28 cellular contexts compared by ENCODE assay signal in the genomic region with DNA sequence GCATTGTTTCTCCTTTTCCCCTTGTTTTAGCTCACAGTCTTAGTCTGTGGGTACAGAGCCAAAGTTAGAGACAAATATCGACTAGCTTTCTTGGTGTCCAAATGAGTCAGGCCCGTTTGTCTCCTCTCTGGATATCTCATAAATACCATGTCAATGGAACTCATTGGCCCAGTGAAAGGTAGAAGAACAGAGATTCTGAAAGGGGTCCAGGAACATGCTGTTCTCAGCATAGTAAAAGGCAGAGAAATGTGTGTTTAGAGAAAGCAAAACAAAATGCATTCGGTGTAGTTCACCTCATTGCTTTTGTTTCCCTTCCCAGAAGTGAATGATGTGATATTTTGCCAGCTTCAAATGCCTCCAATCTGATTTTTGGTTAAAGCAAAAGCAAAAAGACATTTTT.
"Had no signal": no experiment of that assay in that cellular context is flagged by ENCODE, and none has a peak within 500 bp of the region (broad histone marks: within the 10 kb centered on the region; RNA-seq: fewer than 3 reads in every experiment).

No MANE protein-coding gene starts in this region.

- ATAC-seq: activated CD4-positive, alpha-beta T cell treated with anti-CD3 and anti-CD28 coated beads for 36 hours; activated T-cell treated with anti-CD3 and anti-CD28 coated beads, Interleukin-2, amount 50 U/mL, for 4 hours; effector memory CD8-positive, alpha-beta T cell; esophagus mucosa; left lobe of liver; pancreas; right lobe of liver; stimulated activated naive CD8-positive, alpha-beta T cell treated with anti-CD3 and anti-CD28 coated beads, Interleukin-15, Interleukin-2, amounts not matched to agents 100 U/mL and 50 U/mL, for 24 hours had no signal

- H3K27ac ChIP-seq: adrenal gland, colonic mucosa, dorsolateral prefrontal cortex, hepatocyte, neutrophil, pancreas, right lobe of liver had no signal

- H3K27ac Mint-ChIP-seq: activated B cell treated with CpG ODN at 0.5 μM for 24 hours; activated CD4-positive, alpha-beta T cell treated with anti-CD3 and anti-CD28 coated beads for 36 hours; activated naive CD8-positive, alpha-beta T cell; activated T-helper 2 cell treated with anti-CD3 and anti-CD28 coated beads, Interferon-gamma antibody, Interleukin-2, Interleukin-4, amounts not matched to agents 10 μg/mL and 5 μg/mL and 100 μg/mL, durations not matched to agents 14 hours and 24 hours and 36 hours; effector memory CD8-positive, alpha-beta T cell; immature natural killer cell; mesothelial cell of epicardium; T-helper 1 cell treated with Interleukin-12 subunit alpha and Interleukin-12 subunit beta and Interleukin-4 antibody, amounts not matched to agents 30 μg/mL and 1 μg/mL, for 36 hours had no signal

- H3K4me3 Mint-ChIP-seq: activated B cell treated with CpG ODN at 0.5 μM for 24 hours; activated CD4-positive, alpha-beta T cell treated with anti-CD3 and anti-CD28 coated beads for 36 hours; activated naive CD8-positive, alpha-beta T cell; activated T-cell treated with anti-CD3 and anti-CD28 coated beads, Interleukin-2, amount 50 U/mL, for 4 hours; effector memory CD8-positive, alpha-beta T cell; immature natural killer cell; mesothelial cell of epicardium; nephron; T-helper 1 cell treated with Interleukin-12 subunit alpha and Interleukin-12 subunit beta and Interleukin-4 antibody, amounts not matched to agents 30 μg/mL and 1 μg/mL, for 36 hours had no signal

- H3K4me1 Mint-ChIP-seq: activated B cell treated with CpG ODN at 0.5 μM for 24 hours; activated CD4-positive, alpha-beta T cell treated with anti-CD3 and anti-CD28 coated beads for 36 hours; immature natural killer cell; mesothelial cell of epicardium; nephron had no signal

- H3K79me2 ChIP-seq: hepatocyte had no signal

- H3K4me2 ChIP-seq: hepatocyte had no signal

- H3K36me3 ChIP-seq: adrenal gland, ascending aorta, colonic mucosa, neutrophil, pancreas, right lobe of liver, tibial artery had no signal

- DNase-seq: activated B cell treated with CpG ODN at 0.5 μM for 24 hours; activated CD4-positive, alpha-beta T cell treated with anti-CD3 and anti-CD28 coated beads for 36 hours; activated CD4-positive, alpha-beta T cell treated with anti-CD3 and anti-CD28 coated beads, Interleukin-2, amount 50 U/mL, for 4 hours; activated CD8-positive, alpha-beta memory T cell treated with anti-CD3 and anti-CD28 coated beads for 24 hours; activated CD8-positive, alpha-beta memory T cell treated with anti-CD3 and anti-CD28 coated beads, Interleukin-2, amount 50 U/mL, for 48 hours; activated naive CD4-positive, alpha-beta T cell; activated T-cell treated with anti-CD3 and anti-CD28 coated beads, Interleukin-2, amount 50 U/mL, for 4 hours; adrenal gland; colonic mucosa; dorsolateral prefrontal cortex; effector memory CD8-positive, alpha-beta T cell; immature natural killer cell; pancreas; right lobe of liver; stimulated activated CD4-positive, alpha-beta T cell treated with anti-CD3 and anti-CD28 coated beads, Interleukin-4, amount 100 ng/mL, for 1 hour; stimulated activated naive CD8-positive, alpha-beta T cell treated with anti-CD3 and anti-CD28 coated beads, Interleukin-15, Interleukin-2, amounts not matched to agents 100 U/mL and 50 U/mL, for 24 hours; T1000; tibial artery had no signal

- H3K27me3 ChIP-seq: adrenal gland, ascending aorta, colonic mucosa, dorsolateral prefrontal cortex, hepatocyte, neutrophil, pancreas, right lobe of liver, tibial artery had no signal

- H3K9me3 ChIP-seq: adrenal gland, ascending aorta, colonic mucosa, neutrophil, pancreas, right lobe of liver, tibial artery had no signal

- H2AFZ ChIP-seq: hepatocyte had no signal

- H3K36me3 Mint-ChIP-seq: activated naive CD8-positive, alpha-beta T cell; immature natural killer cell; mesothelial cell of epicardium had no signal

- H3K27me3 Mint-ChIP-seq: activated B cell treated with CpG ODN at 0.5 μM for 24 hours; activated CD4-positive, alpha-beta T cell treated with anti-CD3 and anti-CD28 coated beads for 36 hours; activated naive CD8-positive, alpha-beta T cell; effector memory CD8-positive, alpha-beta T cell had no signal

- H3K4me1 ChIP-seq: adrenal gland, ascending aorta, colonic mucosa, pancreas, right lobe of liver had no signal

- H3K4me3 ChIP-seq: adrenal gland, ascending aorta, colonic mucosa, dorsolateral prefrontal cortex, hepatocyte, pancreas, right lobe of liver, tibial artery had no signal
